In the genomic region with DNA sequence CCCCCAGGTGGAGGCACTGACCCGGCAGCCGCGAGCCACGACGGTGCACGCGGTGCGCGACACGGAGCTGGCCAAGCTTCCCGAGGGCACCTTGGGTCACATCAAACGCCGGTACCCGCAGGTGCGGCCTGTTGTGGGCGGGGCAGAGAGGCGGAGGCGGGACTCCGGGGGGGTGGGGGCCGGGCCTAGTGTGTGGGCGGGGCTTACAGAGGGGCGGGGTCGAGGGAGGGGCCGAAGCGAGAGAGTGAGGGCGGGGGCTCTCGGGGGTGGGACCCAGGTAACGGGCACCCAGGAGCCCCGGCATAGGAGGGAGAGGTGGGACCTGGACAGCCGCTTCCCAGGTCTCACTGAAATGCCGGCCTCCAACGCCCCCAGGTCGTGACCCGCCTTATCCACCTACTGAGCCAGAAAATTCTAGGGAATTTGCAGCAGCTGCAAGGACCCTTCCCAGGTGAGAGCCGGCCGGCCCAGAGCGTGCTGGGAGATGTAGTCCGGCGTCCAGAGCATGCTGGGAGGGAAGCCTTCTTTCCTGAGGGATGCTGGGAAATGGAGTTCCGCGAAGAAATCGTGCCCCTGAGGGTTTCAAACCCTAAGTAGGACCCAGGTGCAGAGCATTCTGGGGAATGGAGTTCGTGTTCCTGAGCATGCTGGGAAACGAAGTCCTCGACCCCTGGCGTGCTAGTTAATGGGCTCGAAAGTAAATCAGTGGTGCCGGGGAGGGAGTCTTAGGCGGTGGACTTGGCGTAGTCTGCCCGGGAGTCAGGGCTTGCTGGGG, we compare ENCODE assay signal across 7 cellular contexts. TPM values are rescaled to one million over a fixed set of nuclear protein-coding genes. Genes with fewer than 3 reads are reported as not detected.
DNase-seq lines count a peak whose midpoint lies in the region; ATAC-seq and TF ChIP-seq lines count a peak whose summit lies in the region.

No MANE protein-coding gene starts in this region.

- peaks cover 0 to 9% (median 8%) of the 10 kb centered on the region in 3 donors for H3K36me3 Mint-ChIP-seq in immature natural killer cell

- no peak for ATAC-seq in GM18511 (IDR thresholded peaks at IDR 0.05; ENCODE audit: unreplicated experiment)

- no peaks in the 10 kb centered on the region for H3K9me3 Mint-ChIP-seq in immature natural killer cell

- H3K4me1 Mint-ChIP-seq in immature natural killer cell, result peaks cover 5 to 6% of the 10 kb centered on the region in 2 donors

- H3K27ac Mint-ChIP-seq in immature natural killer cell, result peak overlapping the region in 1 of 6 donors; percentile 17

- DNase-seq in GM19238 (ENCODE audit: insufficient read length, low spot score), result peak; percentile 69
- peak; percentile 96 for DNase-seq in NCI-H2171 (lab: John Stamatoyannopoulos, UW)
- DNase-seq in cardiac fibroblast (ENCODE audit: low read depth in 2 of 2), result peak; percentile 38 to 74
- DNase-seq in immature natural killer cell, result peak in 2 of 3 donors; percentile 16 to 17
- peak; percentile 50 for DNase-seq in stimulated activated CD4-positive, alpha-beta T cell treated with anti-CD3 and anti-CD28 coated beads, Interleukin-15, amount 100 ng/mL, for 24 hours
- no peak for DNase-seq in NOMO-1 treated with DMSO at 0.1 percent for 48 hours (lab: John Stamatoyannopoulos, UW; ENCODE audit: unreplicated experiment)

- H3K4me3 ChIP-seq in cardiac fibroblast (replicated peaks in 1 of 2; ENCODE audit: low read depth in 2 of 2, low read length in 2 of 2), result no peak overlapping the region

- no peaks in the 10 kb centered on the region for H3K27me3 Mint-ChIP-seq in immature natural killer cell (ENCODE audit: low read depth in 3 of 3)

- no peak for TF ChIP-seq CTCF in cardiac fibroblast (IDR thresholded peaks at IDR 0.05; ENCODE audit: low read depth, low read length)

- H3K4me3 Mint-ChIP-seq in immature natural killer cell, result no peak overlapping the region

RNA-seq across cellular contexts. Expression of a gene that starts 15.7 kb away (rescaled TPM):
- polyA plus RNA-seq in immature natural killer cell, result 10 to 100 TPM in 1 of 3 donors, 1 to 10 TPM in 2; 4.9 to 17.5 (median 9.8) TPM

RNA-seq across cellular contexts. Expression of a gene that starts 28.8 kb away (rescaled TPM):
- 10 to 100 TPM in 1 of 3 donors, 1 to 10 TPM in 2; 6.6 to 17.1 (median 9.5) TPM for polyA plus RNA-seq in immature natural killer cell

RNA-seq across cellular contexts. Expression of a gene that starts 35.3 kb away (rescaled TPM):
- polyA plus RNA-seq in immature natural killer cell, result 1 to 10 TPM; 1.3 to 3.1 (median 1.8) TPM

RNA-seq across cellular contexts. Expression of a gene that starts 44.5 kb away (rescaled TPM):
- polyA plus RNA-seq in immature natural killer cell, result not detected
